In the genomic region with DNA sequence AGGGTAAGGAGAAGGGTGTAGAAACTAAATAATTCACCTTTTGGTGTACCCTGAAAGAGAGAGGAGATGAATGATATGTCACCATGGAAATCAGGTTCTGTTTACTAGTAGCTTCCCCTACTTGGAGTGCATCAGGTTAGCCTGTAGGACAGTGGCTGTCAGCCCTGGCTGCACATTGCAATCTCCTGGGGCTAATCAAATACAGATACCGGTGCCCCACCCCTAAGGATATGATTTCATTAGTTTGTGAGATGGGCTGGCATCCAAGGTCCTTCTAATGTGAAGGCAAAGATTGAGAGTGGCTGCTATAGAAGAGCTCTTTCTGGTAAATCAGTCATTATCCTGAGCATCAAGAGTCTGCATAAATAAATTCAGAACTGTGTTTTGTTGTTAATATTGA, we compare ENCODE assay signal across 17 cellular contexts. TPM values are rescaled to one million over a fixed set of nuclear protein-coding genes. Genes with fewer than 3 reads are reported as not detected.
DNase-seq lines count a peak whose midpoint lies in the region; ATAC-seq and TF ChIP-seq lines count a peak whose summit lies in the region.
"Had no signal": no experiment of that assay in that cellular context is flagged by ENCODE, and none has a peak within 500 bp of the region (broad histone marks: within the 10 kb centered on the region; RNA-seq: fewer than 3 reads in every experiment).

No MANE protein-coding gene starts in this region.

- ATAC-seq in naive B cell (ENCODE audit: low read depth in 2 of 2), result no peak
- ATAC-seq: HepG2 had no signal

- H3K9me3 ChIP-seq in SK-N-SH, result no peaks in the 10 kb centered on the region
- H3K9me3 ChIP-seq: SJSA1 had no signal

- H3K36me3 ChIP-seq in SK-N-SH (replicated peaks in 1 of 2; ENCODE audit: control insufficient read depth in 1 of 2, insufficient read depth in 2 of 2, low read length in 1 of 2), result peaks cover 0 to 24% of the 10 kb centered on the region in 2 experiments
- H3K36me3 ChIP-seq: SJSA1 had no signal

- no peaks in the 10 kb centered on the region for H3K27me3 ChIP-seq in SK-N-SH (ENCODE audit: insufficient read depth)
- H3K27me3 ChIP-seq: SJSA1 had no signal

- H3K4me1 Mint-ChIP-seq in naive B cell, result peaks cover 37 to 56% (median 47%) of the 10 kb centered on the region in 3 donors

- peak overlapping the region in 5 of 6 donors; percentile 22 to 79 (median 39) for H3K27ac Mint-ChIP-seq in naive B cell

- H4K20me1 ChIP-seq in SK-N-SH (ENCODE audit: insufficient read depth), result no peaks in the 10 kb centered on the region

- H3K36me3 Mint-ChIP-seq in naive B cell, result peaks cover 15 to 24% of the 10 kb centered on the region in 2 donors

- peaks cover 31% of the 10 kb centered on the region; the same call in 1 of the 2 replicates for H3K79me2 ChIP-seq in SK-N-SH (ENCODE audit: insufficient read depth)

- H3K4me3 ChIP-seq in SK-N-SH (ENCODE audit: low read depth in 2 of 2, low read length in 1 of 2), result no peak overlapping the region
- H3K4me3 ChIP-seq: SJSA1 had no signal

- peak; percentile 5 to 74; a peak in 2 of 4 replicates for TF ChIP-seq EP300 in SK-N-SH (IDR thresholded peaks at IDR 0.05; ENCODE audit: borderline replicate concordance in 1 of 2, low read depth in 1 of 2, low read length in 1 of 2)

- no peak for TF ChIP-seq CTCF in SK-N-SH (IDR thresholded peaks at IDR 0.05)

- H3K27ac ChIP-seq in SK-N-SH (ENCODE audit: low read depth in 2 of 2, low read length in 1 of 2), result peak overlapping the region in 1 of 2 experiments; percentile 72; a peak in 2 of 4 replicates
- H3K27ac ChIP-seq: RWPE1, SJSA1 had no signal

- no peak overlapping the region for H2AFZ ChIP-seq in SK-N-SH (ENCODE audit: low read depth)

- no peaks in the 10 kb centered on the region for H3K9me3 Mint-ChIP-seq in naive B cell
- H3K9me3 Mint-ChIP-seq: T-cell had no signal

- CTCF ChIA-PET in SK-N-SH (lab: Yijun Ruan, JAX), result interaction anchor here (1.0 to 1.4 kb wide), 3 partner anchors 16 to 232 kb away, joined by 3 to 5 read pairs (median 5); a partner anchor contains a TSS

- H3K4me2 ChIP-seq in SK-N-SH, result no peak overlapping the region

- POLR2A ChIA-PET in SK-N-SH (lab: Yijun Ruan, JAX), result interaction anchor here (1.0 kb wide), 1 partner anchor 1159 kb away, joined by 3 read pairs; no protein-coding TSS in a partner anchor

- 0% methylated on average over 1 of the region's 1 CpG for WGBS in SK-N-SH (ENCODE audit: low lambda C conversion rate)

- TF ChIP-seq RAD21 in SK-N-SH (IDR thresholded peaks at IDR 0.05; ENCODE audit: low read length), result no peak; the same call in none of the 2 replicates

- peak; percentile 24 for DNase-seq in NCI-H345 (lab: John Stamatoyannopoulos, UW)
- DNase-seq in NCI-H345 treated with DMSO at 0.1 percent for 48 hours (lab: John Stamatoyannopoulos, UW; ENCODE audit: unreplicated experiment), result no peak
- DNase-seq in NCI-H1092 (lab: John Stamatoyannopoulos, UW), result peak; percentile 14
- DNase-seq in SK-N-SH, result peak; percentile 65
- no peak for DNase-seq in naive B cell
- DNase-seq in KG1 (lab: John Stamatoyannopoulos, UW), result no peak
- no peak for DNase-seq in AG20443 (ENCODE audit: low spot score)
- no peak for DNase-seq in stimulated activated CD4-positive, alpha-beta T cell treated with anti-CD3 and anti-CD28 coated beads, Interleukin-1b, Interleukin-23, amount 100 ng/mL, for 48 hours
- DNase-seq: MM.1S, NCI-H1417 treated with DMSO at 0.1 percent for 48 hours, NCI-H2081 treated with DMSO at 0.1 percent for 48 hours, NCI-H226, T-cell had no signal

- peaks cover 10% of the 10 kb centered on the region for H3F3A ChIP-seq in SK-N-SH (replicated peaks; ENCODE audit: insufficient read depth)

- H3K9me2 ChIP-seq in SK-N-SH, result no peaks in the 10 kb centered on the region

- H3K4me3 Mint-ChIP-seq in naive B cell, result peak overlapping the region in 1 of 8 donors; percentile 23
- H3K4me3 Mint-ChIP-seq: T-cell had no signal

- H3K4me1 ChIP-seq in SK-N-SH (ENCODE audit: control insufficient read depth in 1 of 2, insufficient read depth in 2 of 2, low read depth in 1 of 2, low read length in 1 of 2), result peaks cover 11 to 27% of the 10 kb centered on the region in 2 experiments; a peak in 3 of 4 replicates
- H3K4me1 ChIP-seq: SJSA1 had no signal

- H3K9ac ChIP-seq in SK-N-SH, result no peak overlapping the region

- H3K27me3 Mint-ChIP-seq in naive B cell, result no peaks in the 10 kb centered on the region
- H3K27me3 Mint-ChIP-seq: T-cell had no signal

TF ChIP-seq in SK-N-SH, 30 proteins besides CTCF, POLR2A, EP300 and RAD21 (continues in another document):
- TF ChIP-seq GABPA (IDR thresholded peaks at IDR 0.05; ENCODE audit: low read depth), result no peak
- no peak for TF ChIP-seq MEF2A (IDR thresholded peaks at IDR 0.05; ENCODE audit: borderline replicate concordance, low read depth)
- TF ChIP-seq NRF1 (IDR thresholded peaks at IDR 0.05; ENCODE audit: low read depth, low read length), result no peak
- TF ChIP-seq CHD2 (IDR thresholded peaks at IDR 0.05; ENCODE audit: low read length, partially characterized antibody), result no peak
- TF ChIP-seq NFIC (IDR thresholded peaks at IDR 0.05; ENCODE audit: borderline replicate concordance), result peak; percentile 58; the same call in 1 of the 2 replicates
- TF ChIP-seq JUND (IDR thresholded peaks at IDR 0.05), result no peak
- no peak for TF ChIP-seq YY1 (IDR thresholded peaks at IDR 0.05; ENCODE audit: low read depth)
- peak; percentile 75 for TF ChIP-seq TCF12 (IDR thresholded peaks at IDR 0.05)
- no peak for TF ChIP-seq TAF1 (IDR thresholded peaks at IDR 0.05; ENCODE audit: borderline replicate concordance, low read depth, low read length)
- no peak for TF ChIP-seq POLR2AphosphoS5 (IDR thresholded peaks at IDR 0.05; ENCODE audit: low read depth, low read length)
- TF ChIP-seq, protein P1, sequence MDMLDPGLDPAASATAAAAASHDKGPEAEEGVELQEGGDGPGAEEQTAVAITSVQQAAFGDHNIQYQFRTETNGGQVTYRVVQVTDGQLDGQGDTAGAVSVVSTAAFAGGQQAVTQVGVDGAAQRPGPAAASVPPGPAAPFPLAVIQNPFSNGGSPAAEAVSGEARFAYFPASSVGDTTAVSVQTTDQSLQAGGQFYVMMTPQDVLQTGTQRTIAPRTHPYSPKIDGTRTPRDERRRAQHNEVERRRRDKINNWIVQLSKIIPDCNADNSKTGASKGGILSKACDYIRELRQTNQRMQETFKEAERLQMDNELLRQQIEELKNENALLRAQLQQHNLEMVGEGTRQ (IDR thresholded peaks at IDR 0.05; ENCODE audit: borderline replicate concordance, low read depth, low read length), result no peak
- TF ChIP-seq MXI1 (IDR thresholded peaks at IDR 0.05; ENCODE audit: low read depth, low read length), result peak; percentile 56; the same call in 1 of the 2 replicates
- TF ChIP-seq ELF1 (IDR thresholded peaks at IDR 0.05), result no peak
- TF ChIP-seq, protein P2, sequence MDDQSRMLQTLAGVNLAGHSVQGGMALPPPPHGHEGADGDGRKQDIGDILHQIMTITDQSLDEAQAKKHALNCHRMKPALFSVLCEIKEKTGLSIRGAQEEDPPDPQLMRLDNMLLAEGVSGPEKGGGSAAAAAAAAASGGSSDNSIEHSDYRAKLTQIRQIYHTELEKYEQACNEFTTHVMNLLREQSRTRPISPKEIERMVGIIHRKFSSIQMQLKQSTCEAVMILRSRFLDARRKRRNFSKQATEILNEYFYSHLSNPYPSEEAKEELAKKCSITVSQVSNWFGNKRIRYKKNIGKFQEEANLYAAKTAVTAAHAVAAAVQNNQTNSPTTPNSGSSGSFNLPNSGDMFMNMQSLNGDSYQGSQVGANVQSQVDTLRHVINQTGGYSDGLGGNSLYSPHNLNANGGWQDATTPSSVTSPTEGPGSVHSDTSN (IDR thresholded peaks at IDR 0.05), result no peak
- TF ChIP-seq FOXJ3 (CRISPR knock-in tag; IDR thresholded peaks at IDR 0.05), result no peak
- peak; percentile 81 for TF ChIP-seq GATA2 (CRISPR knock-in tag; IDR thresholded peaks at IDR 0.05)
- no peak for TF ChIP-seq RXRA (IDR thresholded peaks at IDR 0.05; ENCODE audit: borderline replicate concordance, low read depth)
- peak; percentile 66; the same call in 1 of the 2 replicates for TF ChIP-seq RCOR1 (IDR thresholded peaks at IDR 0.05; ENCODE audit: low read length)
- TF ChIP-seq, protein P3, sequence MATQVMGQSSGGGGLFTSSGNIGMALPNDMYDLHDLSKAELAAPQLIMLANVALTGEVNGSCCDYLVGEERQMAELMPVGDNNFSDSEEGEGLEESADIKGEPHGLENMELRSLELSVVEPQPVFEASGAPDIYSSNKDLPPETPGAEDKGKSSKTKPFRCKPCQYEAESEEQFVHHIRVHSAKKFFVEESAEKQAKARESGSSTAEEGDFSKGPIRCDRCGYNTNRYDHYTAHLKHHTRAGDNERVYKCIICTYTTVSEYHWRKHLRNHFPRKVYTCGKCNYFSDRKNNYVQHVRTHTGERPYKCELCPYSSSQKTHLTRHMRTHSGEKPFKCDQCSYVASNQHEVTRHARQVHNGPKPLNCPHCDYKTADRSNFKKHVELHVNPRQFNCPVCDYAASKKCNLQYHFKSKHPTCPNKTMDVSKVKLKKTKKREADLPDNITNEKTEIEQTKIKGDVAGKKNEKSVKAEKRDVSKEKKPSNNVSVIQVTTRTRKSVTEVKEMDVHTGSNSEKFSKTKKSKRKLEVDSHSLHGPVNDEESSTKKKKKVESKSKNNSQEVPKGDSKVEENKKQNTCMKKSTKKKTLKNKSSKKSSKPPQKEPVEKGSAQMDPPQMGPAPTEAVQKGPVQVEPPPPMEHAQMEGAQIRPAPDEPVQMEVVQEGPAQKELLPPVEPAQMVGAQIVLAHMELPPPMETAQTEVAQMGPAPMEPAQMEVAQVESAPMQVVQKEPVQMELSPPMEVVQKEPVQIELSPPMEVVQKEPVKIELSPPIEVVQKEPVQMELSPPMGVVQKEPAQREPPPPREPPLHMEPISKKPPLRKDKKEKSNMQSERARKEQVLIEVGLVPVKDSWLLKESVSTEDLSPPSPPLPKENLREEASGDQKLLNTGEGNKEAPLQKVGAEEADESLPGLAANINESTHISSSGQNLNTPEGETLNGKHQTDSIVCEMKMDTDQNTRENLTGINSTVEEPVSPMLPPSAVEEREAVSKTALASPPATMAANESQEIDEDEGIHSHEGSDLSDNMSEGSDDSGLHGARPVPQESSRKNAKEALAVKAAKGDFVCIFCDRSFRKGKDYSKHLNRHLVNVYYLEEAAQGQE (IDR thresholded peaks at IDR 0.05; ENCODE audit: low read depth, low read length), result no peak

RNA-seq across cellular contexts. Expression of a gene that starts 47.2 kb away (rescaled TPM):
- polyA plus RNA-seq in SK-N-SH (2012; rRNA removed) (9.2 and 13.4 TPM in 2 replicates), naive B cell (ENCODE audit: low read depth in 6 of 6) (under 1 TPM in 3 of 6 donors, not detected in 3; 0.32 to 0.77 (median 0.37) TPM)
- 7.1 and 9.7 TPM in 2 replicates for polyA plus RNA-seq in SK-N-SH (2012; cell fraction: cytosol; rRNA removed)
- polyA plus RNA-seq in SK-N-SH (2012; cell fraction: nucleus; rRNA removed), result 6.6 and 9.4 TPM in 2 replicates
- polyA plus RNA-seq: H1, HepG2 had no signal

Comparison
In these comparisons a context has a peak if more than half of its experiments do, and no peak if none do; other contexts are left out.
1. DNase-seq: peak in NCI-H345 (single experiment), NCI-H1092 (single experiment) and SK-N-SH (single experiment); none in NCI-H345 treated with DMSO at 0.1 percent for 48 hours (single experiment), naive B cell (single experiment), KG1 (single experiment), AG20443 (single experiment) and stimulated activated CD4-positive, alpha-beta T cell treated with anti-CD3 and anti-CD28 coated beads, Interleukin-1b, Interleukin-23, amount 100 ng/mL, for 48 hours (single experiment).